1 cellular context compared by ENCODE assay signal in the genomic region with DNA sequence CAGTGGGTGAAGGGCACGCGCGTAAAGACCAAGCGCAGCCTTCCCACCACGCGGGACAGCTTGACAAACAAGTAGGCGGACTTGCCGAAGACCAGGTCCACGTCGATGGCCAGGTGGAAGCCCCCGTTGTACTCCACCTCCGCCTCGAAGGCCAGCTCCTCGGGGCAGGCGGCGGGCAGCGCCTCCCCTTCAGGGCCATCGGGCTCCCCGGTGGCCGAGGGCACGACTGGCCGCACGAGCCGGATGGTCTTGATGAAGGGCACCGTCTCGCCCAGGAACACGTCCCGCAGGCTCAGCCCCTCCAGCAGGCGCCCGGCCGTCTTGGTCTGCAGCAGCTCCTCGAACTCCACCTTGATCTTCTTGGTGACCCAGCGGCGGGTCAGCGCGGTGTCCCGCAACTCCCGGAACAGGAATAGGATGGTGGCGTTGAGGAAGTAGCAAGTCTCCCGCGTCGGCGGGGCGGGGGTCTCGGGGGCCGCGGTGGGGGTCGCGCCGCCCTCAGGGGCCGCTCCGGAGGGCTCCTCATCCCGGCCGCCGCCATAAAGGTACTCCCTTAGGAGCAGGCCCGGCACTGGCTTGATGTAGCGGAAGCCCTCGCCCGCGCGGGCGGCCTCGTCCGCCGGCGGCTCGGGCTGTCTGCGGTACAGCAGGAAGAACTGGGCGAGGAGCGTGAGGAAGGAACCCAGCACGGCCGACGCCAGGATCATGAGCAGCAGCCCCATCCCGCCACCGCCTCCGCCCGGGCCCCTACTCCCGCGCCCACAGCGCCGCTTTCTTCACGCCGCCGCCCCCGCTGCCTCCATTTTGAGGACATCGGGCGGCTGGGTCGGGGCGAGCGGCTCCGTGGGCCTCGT.
TF ChIP-seq lines count a peak whose summit lies in the region.

No MANE protein-coding gene starts in this region.

TF ChIP-seq in HepG2, 621 proteins besides CTCF, POLR2A, EP300 and RAD21 (continued from another document):
- peak; percentile 21; the same call in 1 of the 2 replicates for TF ChIP-seq GABPB1 (CRISPR knock-in tag; IDR thresholded peaks at IDR 0.05)
- peak; percentile 33 for TF ChIP-seq YY1 (IDR thresholded peaks at IDR 0.05; ENCODE audit: insufficient read depth, insufficient replicate concordance, low read depth, low read length)
- TF ChIP-seq, protein P1, sequence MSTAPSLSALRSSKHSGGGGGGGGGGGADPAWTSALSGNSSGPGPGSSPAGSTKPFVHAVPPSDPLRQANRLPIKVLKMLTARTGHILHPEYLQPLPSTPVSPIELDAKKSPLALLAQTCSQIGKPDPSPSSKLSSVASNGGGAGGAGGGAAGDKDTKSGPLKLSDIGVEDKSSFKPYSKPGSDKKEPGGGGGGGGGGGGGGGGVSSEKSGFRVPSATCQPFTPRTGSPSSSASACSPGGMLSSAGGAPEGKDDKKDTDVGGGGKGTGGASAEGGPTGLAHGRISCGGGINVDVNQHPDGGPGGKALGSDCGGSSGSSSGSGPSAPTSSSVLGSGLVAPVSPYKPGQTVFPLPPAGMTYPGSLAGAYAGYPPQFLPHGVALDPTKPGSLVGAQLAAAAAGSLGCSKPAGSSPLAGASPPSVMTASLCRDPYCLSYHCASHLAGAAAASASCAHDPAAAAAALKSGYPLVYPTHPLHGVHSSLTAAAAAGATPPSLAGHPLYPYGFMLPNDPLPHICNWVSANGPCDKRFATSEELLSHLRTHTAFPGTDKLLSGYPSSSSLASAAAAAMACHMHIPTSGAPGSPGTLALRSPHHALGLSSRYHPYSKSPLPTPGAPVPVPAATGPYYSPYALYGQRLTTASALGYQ (CRISPR knock-in tag; IDR thresholded peaks at IDR 0.05), result no peak
- peak; percentile 50 for TF ChIP-seq AGO2 (optimal IDR thresholded peaks at IDR 0.05; ENCODE audit: low read depth, low read length)
- peak; percentile 54; the same call in 1 of the 2 replicates for TF ChIP-seq UBTF (CRISPR knock-in tag; IDR thresholded peaks at IDR 0.05)
- TF ChIP-seq, protein P2, sequence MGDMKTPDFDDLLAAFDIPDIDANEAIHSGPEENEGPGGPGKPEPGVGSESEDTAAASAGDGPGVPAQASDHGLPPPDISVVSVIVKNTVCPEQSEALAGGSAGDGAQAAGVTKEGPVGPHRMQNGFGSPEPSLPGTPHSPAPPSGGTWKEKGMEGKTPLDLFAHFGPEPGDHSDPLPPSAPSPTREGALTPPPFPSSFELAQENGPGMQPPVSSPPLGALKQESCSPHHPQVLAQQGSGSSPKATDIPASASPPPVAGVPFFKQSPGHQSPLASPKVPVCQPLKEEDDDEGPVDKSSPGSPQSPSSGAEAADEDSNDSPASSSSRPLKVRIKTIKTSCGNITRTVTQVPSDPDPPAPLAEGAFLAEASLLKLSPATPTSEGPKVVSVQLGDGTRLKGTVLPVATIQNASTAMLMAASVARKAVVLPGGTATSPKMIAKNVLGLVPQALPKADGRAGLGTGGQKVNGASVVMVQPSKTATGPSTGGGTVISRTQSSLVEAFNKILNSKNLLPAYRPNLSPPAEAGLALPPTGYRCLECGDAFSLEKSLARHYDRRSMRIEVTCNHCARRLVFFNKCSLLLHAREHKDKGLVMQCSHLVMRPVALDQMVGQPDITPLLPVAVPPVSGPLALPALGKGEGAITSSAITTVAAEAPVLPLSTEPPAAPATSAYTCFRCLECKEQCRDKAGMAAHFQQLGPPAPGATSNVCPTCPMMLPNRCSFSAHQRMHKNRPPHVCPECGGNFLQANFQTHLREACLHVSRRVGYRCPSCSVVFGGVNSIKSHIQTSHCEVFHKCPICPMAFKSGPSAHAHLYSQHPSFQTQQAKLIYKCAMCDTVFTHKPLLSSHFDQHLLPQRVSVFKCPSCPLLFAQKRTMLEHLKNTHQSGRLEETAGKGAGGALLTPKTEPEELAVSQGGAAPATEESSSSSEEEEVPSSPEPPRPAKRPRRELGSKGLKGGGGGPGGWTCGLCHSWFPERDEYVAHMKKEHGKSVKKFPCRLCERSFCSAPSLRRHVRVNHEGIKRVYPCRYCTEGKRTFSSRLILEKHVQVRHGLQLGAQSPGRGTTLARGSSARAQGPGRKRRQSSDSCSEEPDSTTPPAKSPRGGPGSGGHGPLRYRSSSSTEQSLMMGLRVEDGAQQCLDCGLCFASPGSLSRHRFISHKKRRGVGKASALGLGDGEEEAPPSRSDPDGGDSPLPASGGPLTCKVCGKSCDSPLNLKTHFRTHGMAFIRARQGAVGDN (CRISPR knock-in tag; IDR thresholded peaks at IDR 0.05), result peak; percentile 68
- TF ChIP-seq ZNF782 (CRISPR knock-in tag; IDR thresholded peaks at IDR 0.05; ENCODE audit: borderline replicate concordance), result 0 out of 2 replicates have a peak, but pooled peaks have one; percentile 12
- TF ChIP-seq ZNF777 (CRISPR knock-in tag; IDR thresholded peaks at IDR 0.05), result peak; percentile 53
TF ChIP-seq in HepG2: peak in this region for 39.
